Comparison of ENCODE assay signal across 9 cellular contexts in the genomic region with DNA sequence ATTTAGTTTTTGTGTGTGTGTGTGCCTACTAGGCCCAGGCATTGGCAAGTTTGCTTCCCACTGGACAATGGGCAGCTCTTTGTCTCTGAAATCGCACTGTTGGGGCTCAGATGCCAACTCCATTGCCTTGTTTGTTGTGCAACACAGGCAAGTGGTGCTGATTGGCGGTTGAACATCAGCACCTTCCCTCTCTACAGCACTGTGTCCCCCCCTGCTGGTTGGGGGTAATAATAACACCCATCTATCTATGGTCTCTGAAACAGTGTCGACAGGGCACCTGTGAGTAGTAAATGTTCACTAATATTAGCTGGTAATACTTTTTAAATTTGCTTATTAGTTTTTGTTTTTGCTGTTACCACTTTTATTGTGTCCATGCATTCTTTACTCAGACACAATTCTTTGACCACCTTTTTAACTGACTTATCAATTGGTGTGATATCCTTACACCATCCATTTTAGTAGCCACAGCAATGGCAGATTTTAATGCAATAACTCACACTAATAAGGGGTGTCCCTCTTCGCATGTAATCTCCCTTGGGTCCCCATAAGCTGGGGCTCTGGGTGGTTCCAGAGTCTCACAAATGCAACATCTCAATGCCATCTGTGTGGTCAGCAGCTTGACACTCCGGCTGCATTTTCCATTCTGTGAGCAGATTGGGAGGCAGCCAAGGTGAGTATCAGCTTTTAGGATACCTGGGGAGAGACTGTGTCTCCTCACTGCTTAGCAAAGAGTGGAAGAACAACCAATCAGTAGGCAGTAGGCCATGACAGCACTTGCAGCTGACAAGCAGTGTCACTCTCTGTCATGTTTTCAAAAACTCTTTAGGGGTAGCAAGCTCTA. TPM values are rescaled to one million over a fixed set of nuclear protein-coding genes. Genes with fewer than 3 reads are reported as not detected.
DNase-seq lines count a peak whose midpoint lies in the region; ATAC-seq and TF ChIP-seq lines count a peak whose summit lies in the region.
"Had no signal": no experiment of that assay in that cellular context is flagged by ENCODE, and none has a peak within 500 bp of the region (broad histone marks: within the 10 kb centered on the region; RNA-seq: fewer than 3 reads in every experiment).

No MANE protein-coding gene starts in this region.

- H3F3A ChIP-seq in SU-DHL-6 (ENCODE audit: insufficient read depth): no peaks in the 10 kb centered on the region

- no peak overlapping the region for H2AFZ ChIP-seq in SU-DHL-6 (ENCODE audit: low read depth, low read length, severe bottlenecking)

- no peaks in the 10 kb centered on the region for H3K9me2 ChIP-seq in SU-DHL-6 (replicated peaks; ENCODE audit: insufficient read depth, low read length)

- DNase-seq in NCI-H1417 (lab: John Stamatoyannopoulos, UW) (peak in 2 of 3 experiments; percentile 24 to 27), NCI-H1417 treated with DMSO at 0.1 percent for 48 hours (lab: John Stamatoyannopoulos, UW) (no peak), HT-29 (ENCODE audit: low spot score) (peak; percentile 61), fibroblast of villous mesenchyme (ENCODE audit: low read depth) (no peak), upper lobe of left lung (no peak)
- DNase-seq in stimulated activated CD4-positive, alpha-beta T cell treated with anti-CD3 and anti-CD28 coated beads, TNF-alpha, amount 100 ng/mL, for 48 hours (ENCODE audit: low read depth in 3 of 3): peak in 2 of 3 donors; percentile 22 to 28

- H3K9ac ChIP-seq in SU-DHL-6 (ENCODE audit: low read length): no peak overlapping the region

- H3K4me1 ChIP-seq in upper lobe of left lung: no peaks in the 10 kb centered on the region

- H3K4me2 ChIP-seq in SU-DHL-6 (ENCODE audit: low read depth, low read length, poor library complexity, severe bottlenecking): no peak overlapping the region

- H3K36me3 ChIP-seq in SU-DHL-6 (ENCODE audit: low read length) (no peaks in the 10 kb centered on the region), upper lobe of left lung (no peaks in the 10 kb centered on the region)

- H3K27me3 ChIP-seq in SU-DHL-6 (ENCODE audit: low read length) (no peaks in the 10 kb centered on the region), upper lobe of left lung (no peaks in the 10 kb centered on the region)

- H3K9me3 ChIP-seq in SU-DHL-6 (ENCODE audit: insufficient read depth, low read length): no peaks in the 10 kb centered on the region
- H3K9me3 ChIP-seq in upper lobe of left lung: no peaks in the 10 kb centered on the region
- H3K9me3 ChIP-seq: mucosa of descending colon had no signal

- no peak for TF ChIP-seq POLR2A in upper lobe of left lung (IDR thresholded peaks at IDR 0.05)

- H4K20me1 ChIP-seq in SU-DHL-6 (ENCODE audit: low read depth, low read length): no peaks in the 10 kb centered on the region

- TF ChIP-seq CTCF in SU-DHL-6 (IDR thresholded peaks at IDR 0.05; ENCODE audit: insufficient read depth, low read length, poor library complexity, severe bottlenecking): peak; percentile 66
- peak; percentile 20 for TF ChIP-seq CTCF in fibroblast of villous mesenchyme (IDR thresholded peaks at IDR 0.05; ENCODE audit: insufficient read depth, low read depth, low read length)
- peak in 2 of 6 experiments; percentile 8 to 36 for TF ChIP-seq CTCF in upper lobe of left lung (IDR thresholded peaks at IDR 0.05)

- TF ChIP-seq EP300 in upper lobe of left lung (IDR thresholded peaks at IDR 0.05): no peak

- WGBS in upper lobe of left lung, 2 donors: 68 to 87% methylated on average over 4 to 5 of the region's 5 CpGs

- ATAC-seq in HG03175 (IDR thresholded peaks at IDR 0.05; ENCODE audit: unreplicated experiment) (no peak), upper lobe of left lung (ENCODE audit: low FRiP score in 2 of 2) (no peak)
- ATAC-seq: mucosa of descending colon had no signal

- no peaks in the 10 kb centered on the region for H3K79me2 ChIP-seq in SU-DHL-6 (ENCODE audit: insufficient read depth, low read length)

- no peak overlapping the region for H3K27ac ChIP-seq in SU-DHL-6 (ENCODE audit: low read depth, low read length)
- H3K27ac ChIP-seq in upper lobe of left lung: no peak overlapping the region

- H3K4me3 ChIP-seq in SU-DHL-6 (ENCODE audit: insufficient read depth, low read length, poor library complexity, severe bottlenecking) (no peak overlapping the region), fibroblast of villous mesenchyme (ENCODE audit: low read depth, low read length) (no peak overlapping the region), upper lobe of left lung (no peak overlapping the region)
- H3K4me3 ChIP-seq: mucosa of descending colon had no signal

RNA-seq across cellular contexts. Expression of gene UQCRFS1, which starts 47.7 kb away (rescaled TPM):
- 68.6 and 69.8 TPM in 2 replicates for total RNA-seq in HT-29 (2014; rRNA removed; shearing (Covaris generic))
- 32.0 and 41.2 TPM in 2 replicates for total RNA-seq in fibroblast of villous mesenchyme
- 10 to 100 TPM in 5 of 6 donors, 1 to 10 TPM in 1; 9.4 to 36.6 (median 20.0) TPM for total RNA-seq in upper lobe of left lung

Comparison
In these comparisons a context has a peak if more than half of its experiments do, and no peak if none do; other contexts are left out.
1. DNase-seq: peak in NCI-H1417 (2 of 3), HT-29 (single experiment) and stimulated activated CD4-positive, alpha-beta T cell treated with anti-CD3 and anti-CD28 coated beads, TNF-alpha, amount 100 ng/mL, for 48 hours (2 of 3); none in NCI-H1417 treated with DMSO at 0.1 percent for 48 hours (single experiment), fibroblast of villous mesenchyme (single experiment) and upper lobe of left lung (0 of 2).